Comparison of ENCODE assay signal across 8 cellular contexts in the genomic region with DNA sequence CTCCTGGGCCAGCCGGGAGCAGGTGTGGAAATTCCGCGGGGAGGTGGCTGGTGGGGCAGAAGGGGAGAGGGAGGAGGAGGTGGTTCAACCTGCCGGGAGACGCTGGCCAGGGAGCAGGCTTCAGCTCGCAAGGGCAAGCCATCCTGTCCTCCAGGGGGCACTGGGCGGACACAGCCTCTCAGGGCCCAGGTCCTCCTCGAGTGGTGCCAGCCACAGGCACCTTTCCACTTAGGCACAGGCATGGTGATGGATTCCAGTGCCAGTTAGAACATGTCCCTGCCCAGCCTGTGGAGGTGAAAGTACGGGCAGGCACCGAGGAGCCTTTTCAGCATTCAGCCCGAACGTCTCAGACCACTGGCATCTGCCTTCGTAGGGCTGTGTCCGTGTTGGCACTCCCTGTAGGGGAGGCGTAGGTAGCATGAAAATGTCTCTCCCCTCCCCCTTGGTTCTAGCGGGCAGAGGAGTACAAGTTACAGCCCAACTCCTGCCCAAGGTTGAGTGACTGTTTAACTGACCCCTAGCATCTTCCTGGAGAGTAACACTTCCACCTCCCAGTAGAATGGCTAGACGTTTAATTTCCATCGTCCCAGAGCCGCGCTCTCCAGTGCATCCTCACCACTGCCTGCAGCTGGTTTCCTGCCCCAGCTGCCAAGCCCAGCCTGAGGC. TPM values are rescaled to one million over a fixed set of nuclear protein-coding genes. Genes with fewer than 3 reads are reported as not detected.
DNase-seq lines count a peak whose midpoint lies in the region; ATAC-seq and TF ChIP-seq lines count a peak whose summit lies in the region.

No MANE protein-coding gene starts in this region.

- DNase-seq in stimulated activated CD4-positive, alpha-beta T cell treated with anti-CD3 and anti-CD28 coated beads, Interleukin-15, amount 100 ng/mL, for 24 hours, result peak; percentile 36
- no peak for DNase-seq in stimulated activated CD4-positive, alpha-beta T cell treated with anti-CD3 and anti-CD28 coated beads, Interleukin-4, amount 100 ng/mL, for 24 hours
- DNase-seq in NCI-H510A (lab: John Stamatoyannopoulos, UW) (peak; percentile 59), mammary epithelial cell (peak; percentile 99), kidney tubule cell (ENCODE audit: low spot score) (peak; percentile 84), NCI-H446 (lab: John Stamatoyannopoulos, UW) (no peak)

- TF ChIP-seq CTCF in mammary epithelial cell (conservative IDR thresholded peaks at IDR 0.05 in 1 of 2, IDR thresholded peaks at IDR 0.05 in 1 of 2; ENCODE audit: extremely low read depth in 1 of 2, insufficient read depth in 1 of 2, low read depth in 1 of 2, low read length in 2 of 2), result peak; percentile 56 to 80

- peak overlapping the region; percentile 89 for H3K9ac ChIP-seq in mammary epithelial cell (ENCODE audit: insufficient read depth, low read length)

- H3K4me1 Mint-ChIP-seq in stimulated activated memory B cell treated with anti-CD40 and anti-IgM and Interleukin-4, amounts not matched to agents 10 μg/mL and 1 μg/mL and 100 μg/mL, for 72 hours, result peaks cover 21% of the 10 kb centered on the region

- H3K79me2 ChIP-seq in mammary epithelial cell (ENCODE audit: insufficient read depth, low read length), result peaks cover 55% of the 10 kb centered on the region

- H3K27me3 Mint-ChIP-seq in stimulated activated memory B cell treated with anti-CD40 and anti-IgM and Interleukin-4, amounts not matched to agents 10 μg/mL and 1 μg/mL and 100 μg/mL, for 72 hours, result peaks cover 60% of the 10 kb centered on the region

- H2AFZ ChIP-seq in mammary epithelial cell (ENCODE audit: low read depth, low read length), result peak overlapping the region; percentile 18

- H3K27ac ChIP-seq in mammary epithelial cell (ENCODE audit: insufficient read depth, low read depth, low read length), result peak overlapping the region; percentile 79

- dilution Hi-C loops in mammary epithelial cell (cut with HindIII; ENCODE audit: low sequenced_read_pairs), result no loop called here

- no peak overlapping the region for H3K27ac Mint-ChIP-seq in stimulated activated memory B cell treated with anti-CD40 and anti-IgM and Interleukin-4, amounts not matched to agents 10 μg/mL and 1 μg/mL and 100 μg/mL, for 72 hours

- H4K20me1 ChIP-seq in mammary epithelial cell (ENCODE audit: insufficient read depth, low read length), result no peaks in the 10 kb centered on the region

- peak overlapping the region; percentile 67 to 88 (median 72) for H3K4me3 ChIP-seq in mammary epithelial cell (replicated peaks in 1 of 3; ENCODE audit: insufficient read depth in 1 of 3, low read depth in 2 of 3, low read length in 3 of 3)

- H3K36me3 ChIP-seq in mammary epithelial cell (ENCODE audit: insufficient read depth, low read length), result no peaks in the 10 kb centered on the region

- CTCF ChIA-PET in mammary epithelial cell (lab: Charles Lee; ENCODE audit: low non-redundant PET), result interaction anchor here (0.6 to 1.5 kb wide), 5 partner anchors 13 to 267 kb away, joined by 3 to 7 read pairs (median 4); no protein-coding TSS in a partner anchor

- intact Hi-C loops in mammary epithelial cell (cut with micrococcal nuclease), result loop anchor here (1.0 to 5.0 kb wide), 6 partner anchors 20 to 392 kb away; a partner anchor contains a TSS

- no peaks in the 10 kb centered on the region for H3K36me3 Mint-ChIP-seq in stimulated activated memory B cell treated with anti-CD40 and anti-IgM and Interleukin-4, amounts not matched to agents 10 μg/mL and 1 μg/mL and 100 μg/mL, for 72 hours

- H3K4me3 Mint-ChIP-seq in stimulated activated memory B cell treated with anti-CD40 and anti-IgM and Interleukin-4, amounts not matched to agents 10 μg/mL and 1 μg/mL and 100 μg/mL, for 72 hours, result peak overlapping the region; percentile 68

- WGBS in mammary epithelial cell (ENCODE audit: low coverage, missing lambda C conversion rate), result 2% methylated on average over 17 of the region's 20 CpGs

- in situ Hi-C loops in mammary epithelial cell (cut with MboI; ENCODE audit: low sequenced_read_pairs in 2 of 2), result no loop called here

- no peaks in the 10 kb centered on the region for H3K9me3 Mint-ChIP-seq in stimulated activated memory B cell treated with anti-CD40 and anti-IgM and Interleukin-4, amounts not matched to agents 10 μg/mL and 1 μg/mL and 100 μg/mL, for 72 hours

- no TSS peak for BruUV-seq in mammary epithelial cell (replicated peaks; lab: Mats Ljungman, UMichigan)

- no peaks in the 10 kb centered on the region for H3K27me3 ChIP-seq in mammary epithelial cell (ENCODE audit: insufficient read depth, low read length)

- no peak for ATAC-seq in stimulated activated memory B cell treated with anti-CD40 and anti-IgM and Interleukin-4, amounts not matched to agents 10 μg/mL and 1 μg/mL and 100 μg/mL, for 72 hours
- ATAC-seq in GM21381 (IDR thresholded peaks at IDR 0.05; ENCODE audit: unreplicated experiment), result no peak

- peaks cover 52% of the 10 kb centered on the region for H3K4me1 ChIP-seq in mammary epithelial cell (ENCODE audit: insufficient read depth, low read length)

- peak overlapping the region; percentile 99 for H3K4me2 ChIP-seq in mammary epithelial cell (ENCODE audit: insufficient read depth, low read depth, low read length)

- no peaks in the 10 kb centered on the region for H3K9me3 ChIP-seq in mammary epithelial cell (replicated peaks; ENCODE audit: insufficient read depth, low read length)

RNA-seq across cellular contexts. Expression of a gene that starts 48.9 kb away (rescaled TPM):
- 100 to 1,000 TPM in 1 of 2 donors, 10 to 100 TPM in 1; 78.4 to 103 TPM for total RNA-seq in mammary epithelial cell
- polyA plus RNA-seq in mammary epithelial cell, result 60.0 TPM
- 122 TPM for polyA minus RNA-seq in mammary epithelial cell

Comparison
In these comparisons a context has a peak if more than half of its experiments do, and no peak if none do; other contexts are left out.
1. DNase-seq: peak in stimulated activated CD4-positive, alpha-beta T cell treated with anti-CD3 and anti-CD28 coated beads, Interleukin-15, amount 100 ng/mL, for 24 hours (single experiment), NCI-H510A (single experiment), mammary epithelial cell (single experiment) and kidney tubule cell (single experiment); none in stimulated activated CD4-positive, alpha-beta T cell treated with anti-CD3 and anti-CD28 coated beads, Interleukin-4, amount 100 ng/mL, for 24 hours (single experiment) and NCI-H446 (0 of 2).